ENCODE assay signal across 24 cellular contexts in the genomic region with DNA sequence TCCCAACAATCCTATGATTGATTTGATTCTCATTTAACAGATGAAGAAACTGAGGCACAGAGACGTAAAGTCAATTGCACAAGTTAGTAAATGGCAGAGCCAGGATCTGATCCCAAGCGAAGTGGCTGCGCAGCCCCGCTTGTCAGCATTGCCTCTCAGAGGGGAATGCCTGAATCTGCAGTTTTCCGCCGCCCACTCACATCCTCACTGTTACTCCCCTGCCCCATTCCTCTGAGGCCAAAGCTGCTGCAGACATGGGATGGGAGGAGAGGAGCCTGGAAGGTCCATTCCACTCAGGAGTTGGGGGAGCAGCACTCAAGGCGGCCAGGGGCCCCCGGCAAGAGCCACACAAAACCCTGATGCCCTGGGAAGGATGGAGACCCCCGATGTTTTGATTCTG. TPM values are rescaled to one million over a fixed set of nuclear protein-coding genes. Genes with fewer than 3 reads are reported as not detected.
A peak's percentile ranks its signal among the peaks of the same experiment; 100 is the strongest.
DNase-seq lines count a peak whose midpoint lies in the region; ATAC-seq, FAIRE-seq and TF ChIP-seq lines count a peak whose summit lies in the region.
"Had no signal": no experiment of that assay in that cellular context is flagged by ENCODE, and none has a peak within 500 bp of the region (broad histone marks: within the 10 kb centered on the region; RNA-seq: fewer than 3 reads in every experiment).

No MANE protein-coding gene starts in this region.

- H3K79me2 ChIP-seq in K562 (ENCODE audit: control insufficient read depth, insufficient read depth, low read length): no peaks in the 10 kb centered on the region

- CTCF ChIA-PET in CD8-positive, alpha-beta T cell (lab: Charles Lee): interaction anchor here (0.6 to 1.1 kb wide), 2 partner anchors 19 to 30 kb away, joined by 3 read pairs; no protein-coding TSS in a partner anchor
- CTCF ChIA-PET in K562 (lab: Yijun Ruan, JAX; ENCODE audit: low intra/inter-chr PET ratio): no interaction called here
- CTCF ChIA-PET in T-cell (lab: Charles Lee): no interaction called here

- FAIRE-seq in K562 (lab: Jason Lieb, UNC): no peak
- FAIRE-seq: GM12891, HepG2 had no signal

- peaks cover 47% of the 10 kb centered on the region for H3K36me3 Mint-ChIP-seq in CD8-positive, alpha-beta T cell
- H3K36me3 Mint-ChIP-seq in T-cell: peaks cover 32% of the 10 kb centered on the region

- DNase-seq in CD8-positive, alpha-beta T cell: no peak
- DNase-seq in K562 (ENCODE audit: extremely low read depth in 1 of 4, low spot score in 3 of 4) (no peak), right cardiac atrium (no peak), COR-L47 (lab: John Stamatoyannopoulos, UW) (no peak), NCI-H82 (lab: John Stamatoyannopoulos, UW) (no peak), HPDE6-E6E7 (ENCODE audit: extremely low spot score) (no peak), T-cell (no peak)
- DNase-seq: activated CD4-positive, alpha-beta memory T cell treated with anti-CD3 and anti-CD28 coated beads, Interleukin-2, amount 10 ng/mL, durations not matched to agents 7 days and 5 days; activated naive CD4-positive, alpha-beta T cell treated with Interleukin-2 at 50 U/mL for 16 hours; activated T-cell treated with anti-CD3 and anti-CD28 coated beads, Interleukin-2, amount 50 U/mL, for 24 hours; cortex of kidney; DMS153; H9; NCI-H1436; sigmoid colon had no signal

- no peaks in the 10 kb centered on the region for H3K27me3 ChIP-seq in CD8-positive, alpha-beta T cell (ENCODE audit: insufficient read depth, low read length)
- H3K27me3 ChIP-seq in K562 (ENCODE audit: control insufficient read depth in 2 of 2, insufficient read depth in 2 of 2, low read length in 2 of 2): no peaks in the 10 kb centered on the region
- no peaks in the 10 kb centered on the region for H3K27me3 ChIP-seq in right cardiac atrium (ENCODE audit: control insufficient read depth, insufficient read depth)
- H3K27me3 ChIP-seq in skeletal muscle tissue (ENCODE audit: control insufficient read depth in 3 of 3, insufficient read depth in 3 of 3, low read length in 3 of 3): peaks cover 0 to 11% (median 3%) of the 10 kb centered on the region in 3 donors

- no peaks in the 10 kb centered on the region for H4K20me1 ChIP-seq in K562 (replicated peaks; ENCODE audit: control insufficient read depth, insufficient read depth, low read length)

- no peak overlapping the region for H3K4me3 Mint-ChIP-seq in CD8-positive, alpha-beta T cell
- no peak overlapping the region for H3K4me3 Mint-ChIP-seq in T-cell
- H3K4me3 Mint-ChIP-seq: activated CD4-positive, alpha-beta memory T cell treated with anti-CD3 and anti-CD28 coated beads, Interleukin-2, amount 10 ng/mL, durations not matched to agents 7 days and 5 days; activated T-cell treated with anti-CD3 and anti-CD28 coated beads, Interleukin-2, amount 50 U/mL, for 24 hours; WTC11 had no signal

- no peak for TF ChIP-seq EP300 in K562 (IDR thresholded peaks at IDR 0.05; ENCODE audit: low read length)

- no peak overlapping the region for H3K4me2 ChIP-seq in K562 (ENCODE audit: insufficient read depth, low read length)

- no peaks in the 10 kb centered on the region for H3K9me1 ChIP-seq in K562 (ENCODE audit: control insufficient read depth, insufficient read depth, low read length)

- BruUV-seq in K562 (replicated peaks; lab: Mats Ljungman, UMichigan): no TSS peak

- TF ChIP-seq POLR2A in K562 (conservative IDR thresholded peaks at IDR 0.05): no peak

- ATAC-seq in CD8-positive, alpha-beta T cell: no peak
- ATAC-seq in K562 (no peak), right cardiac atrium (peak; percentile 29 to 42), T-cell (replicated peaks in 1 of 4) (no peak)
- ATAC-seq: HepG2 had no signal

- peaks cover 13% of the 10 kb centered on the region for H3K36me3 ChIP-seq in CD8-positive, alpha-beta T cell (ENCODE audit: insufficient read depth, low read length)
- H3K36me3 ChIP-seq in K562 (ENCODE audit: control insufficient read depth, insufficient read depth, low read length) (no peaks in the 10 kb centered on the region), skeletal muscle tissue (ENCODE audit: control insufficient read depth in 3 of 3, insufficient read depth in 3 of 3, low read length in 3 of 3) (peaks cover 10 to 22% (median 18%) of the 10 kb centered on the region in 3 donors)

- no peaks in the 10 kb centered on the region for H3K27me3 Mint-ChIP-seq in CD8-positive, alpha-beta T cell (ENCODE audit: low read depth)
- H3K27me3 Mint-ChIP-seq in T-cell: no peaks in the 10 kb centered on the region
- H3K27me3 Mint-ChIP-seq: activated CD4-positive, alpha-beta memory T cell treated with anti-CD3 and anti-CD28 coated beads, Interleukin-2, amount 10 ng/mL, durations not matched to agents 7 days and 5 days; activated T-cell treated with anti-CD3 and anti-CD28 coated beads, Interleukin-2, amount 50 U/mL, for 24 hours had no signal

- WGBS in K562 (ENCODE audit: insufficient coverage, low coverage, missing lambda C conversion rate): 65% methylated on average over 9 of the region's 9 CpGs
- 39% methylated on average over 9 of the region's 9 CpGs for WGBS in right cardiac atrium

- no peaks in the 10 kb centered on the region for H3K4me1 ChIP-seq in CD8-positive, alpha-beta T cell (ENCODE audit: insufficient read depth, low read length)
- peaks cover 0 to 8% of the 10 kb centered on the region in 2 experiments; a peak in 3 of 5 replicates for H3K4me1 ChIP-seq in K562 (replicated peaks in 1 of 2; ENCODE audit: control insufficient read depth in 2 of 2, insufficient read depth in 2 of 2, low read length in 2 of 2)
- H3K4me1 ChIP-seq in right cardiac atrium (ENCODE audit: control insufficient read depth, insufficient read depth, low read length): peaks cover 6% of the 10 kb centered on the region
- peaks cover 13 to 15% (median 14%) of the 10 kb centered on the region in 3 donors for H3K4me1 ChIP-seq in skeletal muscle tissue (ENCODE audit: control insufficient read depth in 3 of 3, insufficient read depth in 3 of 3, low read length in 3 of 3)

- POLR2A ChIA-PET in CD8-positive, alpha-beta T cell (lab: Charles Lee): no interaction called here
- POLR2A ChIA-PET in K562 (lab: Yijun Ruan, JAX): interaction anchor here (0.6 to 0.7 kb wide), 2 partner anchors 14 to 37 kb away, joined by 4 read pairs; no protein-coding TSS in a partner anchor
- POLR2A ChIA-PET in T-cell (lab: Charles Lee): interaction anchor here in 1 of 2 donors (0.6 kb wide), 1 partner anchor 51 kb away, joined by 3 read pairs; no protein-coding TSS in a partner anchor

- TF ChIP-seq CTCF in CD8-positive, alpha-beta T cell (IDR thresholded peaks at IDR 0.05): no peak
- no peak for TF ChIP-seq CTCF in K562 (IDR thresholded peaks at IDR 0.05 in 2 of 3, conservative IDR thresholded peaks at IDR 0.05 in 1 of 3; ENCODE audit: insufficient read depth in 2 of 3, low read depth in 1 of 3, low read length in 3 of 3)

- no peak for TF ChIP-seq RAD21 in K562 (CRISPR knock-in tag; conservative IDR thresholded peaks at IDR 0.05 in 1 of 2, IDR thresholded peaks at IDR 0.05 in 1 of 2)

- H3K4me1 Mint-ChIP-seq in CD8-positive, alpha-beta T cell (ENCODE audit: low read depth): peaks cover 15% of the 10 kb centered on the region
- peaks cover 3 to 14% (median 8%) of the 10 kb centered on the region in 3 donors for H3K4me1 Mint-ChIP-seq in T-cell
- H3K4me1 Mint-ChIP-seq: activated CD4-positive, alpha-beta memory T cell treated with anti-CD3 and anti-CD28 coated beads, Interleukin-2, amount 10 ng/mL, durations not matched to agents 7 days and 5 days had no signal

- in situ Hi-C loops in K562 (cut with MboI): no loop called here

- H3K9me3 Mint-ChIP-seq in CD8-positive, alpha-beta T cell: no peaks in the 10 kb centered on the region
- H3K9me3 Mint-ChIP-seq in T-cell: no peaks in the 10 kb centered on the region
- H3K9me3 Mint-ChIP-seq: activated CD4-positive, alpha-beta memory T cell treated with anti-CD3 and anti-CD28 coated beads, Interleukin-2, amount 10 ng/mL, durations not matched to agents 7 days and 5 days; activated T-cell treated with anti-CD3 and anti-CD28 coated beads, Interleukin-2, amount 50 U/mL, for 24 hours; H9; WTC11 had no signal

- no peak overlapping the region for H2AFZ ChIP-seq in K562 (ENCODE audit: low read depth, low read length)

- H3K9me3 ChIP-seq in CD8-positive, alpha-beta T cell (ENCODE audit: low read length): no peaks in the 10 kb centered on the region
- H3K9me3 ChIP-seq in K562 (replicated peaks; ENCODE audit: control insufficient read depth, insufficient read depth, low read depth, low read length): no peaks in the 10 kb centered on the region
- H3K9me3 ChIP-seq in right cardiac atrium (ENCODE audit: control insufficient read depth, low read length): no peaks in the 10 kb centered on the region
- H3K9me3 ChIP-seq in skeletal muscle tissue (ENCODE audit: control insufficient read depth in 3 of 3, low read length in 3 of 3): no peaks in the 10 kb centered on the region
- H3K9me3 ChIP-seq: sigmoid colon had no signal

- H3K27ac ChIP-seq in CD8-positive, alpha-beta T cell (ENCODE audit: low read depth, low read length): no peak overlapping the region
- no peak overlapping the region for H3K27ac ChIP-seq in K562 (ENCODE audit: extremely low read depth, low read depth, low read length)
- peak overlapping the region; percentile 21 for H3K27ac ChIP-seq in right cardiac atrium (ENCODE audit: low read length)
- H3K27ac ChIP-seq in skeletal muscle tissue (ENCODE audit: low read depth, low read length): no peak overlapping the region

- peak overlapping the region; percentile 41 for H3K27ac Mint-ChIP-seq in CD8-positive, alpha-beta T cell
- H3K27ac Mint-ChIP-seq in T-cell: no peak overlapping the region
- H3K27ac Mint-ChIP-seq: activated CD4-positive, alpha-beta memory T cell treated with anti-CD3 and anti-CD28 coated beads, Interleukin-2, amount 10 ng/mL, durations not matched to agents 7 days and 5 days; activated T-cell treated with anti-CD3 and anti-CD28 coated beads, Interleukin-2, amount 50 U/mL, for 24 hours; WTC11 had no signal

- no peak overlapping the region for H3K9ac ChIP-seq in K562 (ENCODE audit: insufficient read depth in 1 of 2, low read depth in 2 of 2, low read length in 2 of 2)
- H3K9ac ChIP-seq in skeletal muscle tissue (ENCODE audit: low read depth in 1 of 3, low read length in 3 of 3): peak overlapping the region in 2 of 3 donors; percentile 53 to 73

- H3K4me3 ChIP-seq in CD8-positive, alpha-beta T cell (ENCODE audit: low read depth, low read length): no peak overlapping the region
- H3K4me3 ChIP-seq in K562 (no peak overlapping the region), right cardiac atrium (ENCODE audit: low read length) (no peak overlapping the region), skeletal muscle tissue (ENCODE audit: low read length in 3 of 3) (no peak overlapping the region)

- intact Hi-C loops in CD8-positive, alpha-beta T cell (cut with DNase I, micrococcal nuclease): no loop called here
- intact Hi-C loops in K562 (cut with micrococcal nuclease): no loop called here
- intact Hi-C loops in right cardiac atrium (cut with DNase I): no loop called here

RNA-seq across cellular contexts. Expression of gene NRIP2, which starts 1.0 kb away (rescaled TPM):
- not detected for total RNA-seq in CD8-positive, alpha-beta T cell
- total RNA-seq in K562 (2011; cell fraction: chromatin; rRNA removed; ENCODE audit: low replicate concordance): 0.16 TPM in 1 of 2 replicates, not detected in the other
- not detected in 2 replicates for total RNA-seq in K562 (2011; cell fraction: nucleolus; rRNA removed)
- not detected in 2 replicates for total RNA-seq in K562 (2011; cell fraction: nucleoplasm; rRNA removed)
- not detected in 2 replicates for total RNA-seq in K562 (2014; rRNA removed)
- not detected in 2 replicates for total RNA-seq in K562 (2014; rRNA removed; fragmentation: Illumina TruSeq; extraction: Trizol)
- not detected in 2 replicates for total RNA-seq in K562 (2015; rRNA removed; fragmentation: Illumina TruSeq; extraction: Trizol)
- not detected in 2 replicates for total RNA-seq in K562 (2021)
- 0.03 TPM in 1 of 2 replicates, not detected in the other for polyA plus RNA-seq in K562 (2011; rRNA removed)
- not detected in 2 replicates for polyA plus RNA-seq in K562 (2011; cell fraction: cytosol; rRNA removed)
- not detected in 2 replicates for polyA plus RNA-seq in K562 (2011; cell fraction: nucleus; rRNA removed)
- polyA plus RNA-seq in K562 (2012): 0.72 and 0.83 TPM in 2 replicates
- not detected in 2 replicates for polyA plus RNA-seq in K562 (2014; fragmentation: Illumina TruSeq; extraction: Trizol)
- polyA plus RNA-seq in K562 (2014; fragmentation: Nextera tagmentation; extraction: Ambion mirVana): under 1 TPM; 0.07 to 0.10 TPM
- polyA plus RNA-seq in K562 (2014; rRNA removed): not detected in 2 replicates
- not detected in 2 replicates for polyA minus RNA-seq in K562 (2011; rRNA and poly(A)+ RNA removed)
- polyA minus RNA-seq in K562 (2011; cell fraction: cytosol; rRNA and poly(A)+ RNA removed): not detected in 2 replicates
- polyA minus RNA-seq in K562 (2011; cell fraction: nucleus; rRNA and poly(A)+ RNA removed): not detected in 2 replicates
- total RNA-seq in right cardiac atrium: 1 to 10 TPM; 1.5 to 3.0 (median 1.8) TPM
- 2.0 TPM for polyA plus RNA-seq in right cardiac atrium
- total RNA-seq in skeletal muscle tissue: 1.0 TPM
- not detected for total RNA-seq in T-cell
- total RNA-seq: activated CD4-positive, alpha-beta memory T cell treated with anti-CD3 and anti-CD28 coated beads, Interleukin-2, amount 10 ng/mL, durations not matched to agents 7 days and 5 days; HepG2; M059J; OCI-LY7; T-helper 2 cell treated with Interferon-gamma antibody and Interleukin-4, amounts not matched to agents 100 ng/mL and 5 ng/mL, for 36 hours; WTC11 had no signal
- polyA plus RNA-seq: HepG2 had no signal

RNA-seq across cellular contexts. Expression of gene ITFG2, which starts 21.3 kb away (rescaled TPM):
- 10 to 100 TPM; 72.8 to 73.5 TPM for total RNA-seq in CD8-positive, alpha-beta T cell
- 82.9 and 129 TPM in 2 replicates for total RNA-seq in K562 (2011; cell fraction: chromatin; rRNA removed; ENCODE audit: low replicate concordance)
- 71.0 and 80.7 TPM in 2 replicates for total RNA-seq in K562 (2011; cell fraction: nucleolus; rRNA removed)
- total RNA-seq in K562 (2011; cell fraction: nucleoplasm; rRNA removed): 91.7 and 103 TPM in 2 replicates
- 18.3 and 23.3 TPM in 2 replicates for total RNA-seq in K562 (2014; rRNA removed)
- total RNA-seq in K562 (2014; rRNA removed; fragmentation: Illumina TruSeq; extraction: Trizol): 14.5 and 15.0 TPM in 2 replicates
- total RNA-seq in K562 (2015; rRNA removed; fragmentation: Illumina TruSeq; extraction: Trizol): 17.7 and 18.9 TPM in 2 replicates
- 18.2 and 20.0 TPM in 2 replicates for total RNA-seq in K562 (2021)
- 14.2 and 15.3 TPM in 2 replicates for polyA plus RNA-seq in K562 (2011; rRNA removed)
- 13.9 and 16.2 TPM in 2 replicates for polyA plus RNA-seq in K562 (2011; cell fraction: cytosol; rRNA removed)
- polyA plus RNA-seq in K562 (2011; cell fraction: nucleus; rRNA removed): 27.4 and 42.2 TPM in 2 replicates
- 20.9 and 34.7 TPM in 2 replicates for polyA plus RNA-seq in K562 (2012)
- polyA plus RNA-seq in K562 (2014; fragmentation: Illumina TruSeq; extraction: Trizol): 19.4 and 30.3 TPM in 2 replicates
- 10 to 100 TPM; 21.7 to 22.8 TPM for polyA plus RNA-seq in K562 (2014; fragmentation: Nextera tagmentation; extraction: Ambion mirVana)
- 19.9 and 31.1 TPM in 2 replicates for polyA plus RNA-seq in K562 (2014; rRNA removed)
- 24.9 and 33.1 TPM in 2 replicates for polyA minus RNA-seq in K562 (2011; rRNA and poly(A)+ RNA removed)
- 16.4 and 17.1 TPM in 2 replicates for polyA minus RNA-seq in K562 (2011; cell fraction: cytosol; rRNA and poly(A)+ RNA removed)
- polyA minus RNA-seq in K562 (2011; cell fraction: nucleus; rRNA and poly(A)+ RNA removed): 20.2 and 29.7 TPM in 2 replicates
- total RNA-seq in right cardiac atrium: 10 to 100 TPM; 14.3 to 20.6 (median 17.3) TPM
- 15.7 TPM for polyA plus RNA-seq in right cardiac atrium
- total RNA-seq in skeletal muscle tissue: 18.8 TPM
- total RNA-seq in T-cell: 100 to 1,000 TPM in 2 of 5 donors, 10 to 100 TPM in 3; 84.5 to 111 (median 93.4) TPM

RNA-seq across cellular contexts. Expression of gene TEX52, which starts 23.0 kb away (rescaled TPM):
- not detected for total RNA-seq in CD8-positive, alpha-beta T cell
- total RNA-seq in K562 (2011; cell fraction: chromatin; rRNA removed; ENCODE audit: low replicate concordance): not detected in 2 replicates
- total RNA-seq in K562 (2011; cell fraction: nucleolus; rRNA removed): not detected in 2 replicates
- not detected in 2 replicates for total RNA-seq in K562 (2011; cell fraction: nucleoplasm; rRNA removed)
- total RNA-seq in K562 (2014; rRNA removed) (not detected in 2 replicates), K562 (2014; rRNA removed; fragmentation: Illumina TruSeq; extraction: Trizol) (not detected in 2 replicates), K562 (2015; rRNA removed; fragmentation: Illumina TruSeq; extraction: Trizol) (not detected in 2 replicates), K562 (2021) (not detected in 2 replicates), right cardiac atrium (not detected), skeletal muscle tissue (not detected), T-cell (not detected)
- polyA plus RNA-seq in K562 (2011; rRNA removed) (not detected in 2 replicates), K562 (2014; fragmentation: Illumina TruSeq; extraction: Trizol) (not detected in 2 replicates), K562 (2014; fragmentation: Nextera tagmentation; extraction: Ambion mirVana) (not detected), K562 (2014; rRNA removed) (not detected in 2 replicates), right cardiac atrium (not detected)
- polyA plus RNA-seq in K562 (2011; cell fraction: cytosol; rRNA removed): not detected in 2 replicates
- polyA plus RNA-seq in K562 (2011; cell fraction: nucleus; rRNA removed): not detected in 2 replicates
- polyA plus RNA-seq in K562 (2012): 0.08 and 0.30 TPM in 2 replicates
- not detected in 2 replicates for polyA minus RNA-seq in K562 (2011; rRNA and poly(A)+ RNA removed)
- polyA minus RNA-seq in K562 (2011; cell fraction: cytosol; rRNA and poly(A)+ RNA removed): not detected in 2 replicates
- polyA minus RNA-seq in K562 (2011; cell fraction: nucleus; rRNA and poly(A)+ RNA removed): not detected in 2 replicates
- total RNA-seq: fibroblast of villous mesenchyme; HepG2; liver; M059J; sigmoid colon; T-helper 2 cell treated with Interferon-gamma antibody and Interleukin-4, amounts not matched to agents 100 ng/mL and 5 ng/mL, for 36 hours; WTC11 had no signal
- polyA plus RNA-seq: liver, sigmoid colon had no signal

RNA-seq across cellular contexts. Expression of gene FKBP4, which starts 39.0 kb away (rescaled TPM):
- 10 to 100 TPM; 31.1 to 34.5 TPM for total RNA-seq in CD8-positive, alpha-beta T cell
- 111 and 149 TPM in 2 replicates for total RNA-seq in K562 (2011; cell fraction: chromatin; rRNA removed; ENCODE audit: low replicate concordance)
- total RNA-seq in K562 (2011; cell fraction: nucleolus; rRNA removed): 75.3 and 79.9 TPM in 2 replicates
- 72.1 and 90.5 TPM in 2 replicates for total RNA-seq in K562 (2011; cell fraction: nucleoplasm; rRNA removed)
- total RNA-seq in K562 (2014; rRNA removed) (89.5 and 124 TPM in 2 replicates), K562 (2014; rRNA removed; fragmentation: Illumina TruSeq; extraction: Trizol) (98.1 and 105 TPM in 2 replicates), K562 (2015; rRNA removed; fragmentation: Illumina TruSeq; extraction: Trizol) (98.5 and 98.7 TPM in 2 replicates), K562 (2021) (154 and 158 TPM in 2 replicates), right cardiac atrium (10 to 100 TPM; 36.4 to 65.2 (median 53.7) TPM), skeletal muscle tissue (27.1 TPM), T-cell (10 to 100 TPM; 47.7 to 61.3 (median 52.5) TPM)
- polyA plus RNA-seq in K562 (2011; rRNA removed) (70.7 and 90.1 TPM in 2 replicates), K562 (2014; fragmentation: Illumina TruSeq; extraction: Trizol) (115 and 144 TPM in 2 replicates), K562 (2014; fragmentation: Nextera tagmentation; extraction: Ambion mirVana) (10 to 100 TPM; 16.3 to 30.9 TPM), K562 (2014; rRNA removed) (82.4 and 90.7 TPM in 2 replicates), right cardiac atrium (32.4 TPM)
- polyA plus RNA-seq in K562 (2011; cell fraction: cytosol; rRNA removed): 59.7 and 61.4 TPM in 2 replicates
- 77.0 and 87.5 TPM in 2 replicates for polyA plus RNA-seq in K562 (2011; cell fraction: nucleus; rRNA removed)
- 52.3 and 118 TPM in 2 replicates for polyA plus RNA-seq in K562 (2012)
- 102 and 125 TPM in 2 replicates for polyA minus RNA-seq in K562 (2011; rRNA and poly(A)+ RNA removed)
- polyA minus RNA-seq in K562 (2011; cell fraction: cytosol; rRNA and poly(A)+ RNA removed): 53.3 and 73.9 TPM in 2 replicates
- polyA minus RNA-seq in K562 (2011; cell fraction: nucleus; rRNA and poly(A)+ RNA removed): 59.9 and 81.8 TPM in 2 replicates

RNA-seq across cellular contexts. Expression of gene FOXM1, which starts 43.2 kb away (rescaled TPM):
- total RNA-seq in CD8-positive, alpha-beta T cell: under 1 TPM; 0.83 to 0.95 TPM
- total RNA-seq in K562 (2011; cell fraction: chromatin; rRNA removed; ENCODE audit: low replicate concordance): 74.0 and 78.2 TPM in 2 replicates
- total RNA-seq in K562 (2011; cell fraction: nucleolus; rRNA removed): 35.1 and 39.2 TPM in 2 replicates
- 40.6 and 51.8 TPM in 2 replicates for total RNA-seq in K562 (2011; cell fraction: nucleoplasm; rRNA removed)
- total RNA-seq in K562 (2014; rRNA removed): 16.8 and 21.5 TPM in 2 replicates
- total RNA-seq in K562 (2014; rRNA removed; fragmentation: Illumina TruSeq; extraction: Trizol): 15.7 and 17.2 TPM in 2 replicates
- 18.1 and 18.6 TPM in 2 replicates for total RNA-seq in K562 (2015; rRNA removed; fragmentation: Illumina TruSeq; extraction: Trizol)
- 34.2 and 42.8 TPM in 2 replicates for total RNA-seq in K562 (2021)
- 10.5 and 14.1 TPM in 2 replicates for polyA plus RNA-seq in K562 (2011; rRNA removed)
- 14.0 and 14.7 TPM in 2 replicates for polyA plus RNA-seq in K562 (2011; cell fraction: cytosol; rRNA removed)
- polyA plus RNA-seq in K562 (2011; cell fraction: nucleus; rRNA removed): 25.1 and 36.9 TPM in 2 replicates
- polyA plus RNA-seq in K562 (2012): 29.6 and 36.5 TPM in 2 replicates
- polyA plus RNA-seq in K562 (2014; fragmentation: Illumina TruSeq; extraction: Trizol): 41.7 and 46.9 TPM in 2 replicates
- 1 to 10 TPM; 8.9 to 9.5 TPM for polyA plus RNA-seq in K562 (2014; fragmentation: Nextera tagmentation; extraction: Ambion mirVana)
- 18.5 and 18.7 TPM in 2 replicates for polyA plus RNA-seq in K562 (2014; rRNA removed)
- polyA minus RNA-seq in K562 (2011; rRNA and poly(A)+ RNA removed): 16.2 and 20.7 TPM in 2 replicates
- 20.0 and 22.3 TPM in 2 replicates for polyA minus RNA-seq in K562 (2011; cell fraction: cytosol; rRNA and poly(A)+ RNA removed)
- polyA minus RNA-seq in K562 (2011; cell fraction: nucleus; rRNA and poly(A)+ RNA removed): 12.3 and 17.5 TPM in 2 replicates
- total RNA-seq in right cardiac atrium: 1 to 10 TPM in 2 of 4 donors, under 1 TPM in 2; 0.33 to 1.7 (median 0.93) TPM
- polyA plus RNA-seq in right cardiac atrium: 0.20 TPM
- total RNA-seq in skeletal muscle tissue: 0.52 TPM
- total RNA-seq in T-cell: 1 to 10 TPM in 3 of 5 donors, under 1 TPM in 2; 0.82 to 1.6 (median 1.1) TPM

Comparison
In these comparisons a context has a peak if more than half of its experiments do, and no peak if none do; other contexts are left out.
1. ATAC-seq: peak in right cardiac atrium (2 of 2); none in CD8-positive, alpha-beta T cell (single experiment), K562 (single experiment) and T-cell (0 of 4).
2. H3K9ac ChIP-seq: peak in skeletal muscle tissue (2 of 3); none in K562 (0 of 2).